ENCODE assay signal across 7 cellular contexts in the genomic region with DNA sequence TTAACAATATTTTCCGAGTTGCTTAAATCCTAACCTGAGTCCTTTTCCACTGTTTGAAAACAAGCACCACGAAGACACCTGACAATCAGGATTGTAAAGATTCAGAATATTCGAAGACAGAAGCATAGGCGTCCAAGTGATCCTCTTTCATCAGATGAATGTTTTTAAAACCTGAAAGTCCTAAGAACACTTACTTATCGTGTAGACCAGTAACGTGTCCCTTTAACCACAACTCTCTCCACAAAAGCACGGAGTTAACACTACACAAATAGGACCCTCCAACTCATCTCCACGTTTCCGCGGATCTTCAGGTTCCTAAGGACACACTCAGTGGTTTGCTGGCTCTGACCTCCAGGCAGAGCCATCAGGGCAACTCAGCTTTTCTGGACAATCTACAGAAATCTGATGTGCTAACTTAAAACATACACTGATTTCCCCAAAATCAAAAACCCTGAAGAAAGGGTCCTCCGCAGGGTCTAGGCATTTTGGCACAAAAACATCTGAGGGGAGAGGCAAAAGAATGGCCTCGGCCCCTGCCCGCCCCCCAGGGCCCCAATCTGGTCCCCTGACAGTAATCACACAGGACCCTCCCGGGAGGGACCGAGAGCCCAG. TPM values are rescaled to one million over a fixed set of nuclear protein-coding genes. Genes with fewer than 3 reads are reported as not detected.
A peak's percentile ranks its signal among the peaks of the same experiment; 100 is the strongest.
DNase-seq lines count a peak whose midpoint lies in the region; ATAC-seq and TF ChIP-seq lines count a peak whose summit lies in the region.

No MANE protein-coding gene starts in this region.

- H3K4me1 ChIP-seq in lower lobe of right lung = peaks cover 63% of the 10 kb centered on the region
- no peaks in the 10 kb centered on the region for H3K4me1 ChIP-seq in urinary bladder (ENCODE audit: insufficient read depth)

- no peaks in the 10 kb centered on the region for H3K9me3 Mint-ChIP-seq in MCF 10A (ENCODE audit: unreplicated experiment)

- H3K27ac ChIP-seq in lower lobe of right lung (peak overlapping the region; percentile 95), urinary bladder (ENCODE audit: low read depth) (peak overlapping the region; percentile 94)

- POLR2A ChIA-PET in MCF 10A (lab: Yijun Ruan, JAX) = interaction anchor here (0.6 to 3.1 kb wide), 19 partner anchors 8 to 1060 kb away, joined by 3 to 12 read pairs (median 4); a partner anchor contains a TSS

- peak; percentile 17 for DNase-seq in GM13977 (ENCODE audit: low spot score)
- DNase-seq in NCI-H1092 (lab: John Stamatoyannopoulos, UW) = peak; percentile 5
- peak; percentile 36 for DNase-seq in MCF 10A (ENCODE audit: unreplicated experiment)
- no peak for DNase-seq in lower lobe of right lung
- no peak for DNase-seq in middle frontal gyrus (ENCODE audit: extremely low spot score, low spot score)
- DNase-seq in activated gamma-delta T cell (lab: John Stamatoyannopoulos, UW) = no peak

- peaks cover 34% of the 10 kb centered on the region for H3K4me1 Mint-ChIP-seq in MCF 10A (ENCODE audit: insufficient read depth, unreplicated experiment)

- H3K4me3 ChIP-seq in lower lobe of right lung (peak overlapping the region; percentile 78), urinary bladder (ENCODE audit: low read depth, low read length) (peak overlapping the region; percentile 74)

- no peak for ATAC-seq in lower lobe of right lung

- H3K27me3 ChIP-seq in lower lobe of right lung (ENCODE audit: low read depth) = no peaks in the 10 kb centered on the region

- H3K4me3 Mint-ChIP-seq in MCF 10A (ENCODE audit: unreplicated experiment) = peak overlapping the region; percentile 91

- in situ Hi-C loops in GM13977 (cut with MboI; ENCODE audit: low pct_unique_long_range_greater_than_20kb, low sequenced_read_pairs, unreplicated experiment) = no loop called here

- H3K36me3 ChIP-seq in lower lobe of right lung (no peaks in the 10 kb centered on the region), urinary bladder (ENCODE audit: insufficient read depth) (no peaks in the 10 kb centered on the region)

- H3K27ac Mint-ChIP-seq in MCF 10A (ENCODE audit: low read depth, unreplicated experiment) = peak overlapping the region; percentile 98

- intact Hi-C loops in MCF 10A (cut with micrococcal nuclease) (loop anchor here (5.0 kb wide), 2 partner anchors 166 to 211 kb away; no protein-coding TSS in a partner anchor), lower lobe of right lung (cut with DNase I) (no loop called here)

- no peaks in the 10 kb centered on the region for H3K9me3 ChIP-seq in lower lobe of right lung

- BruUV-seq in MCF 10A (replicated peaks; lab: Mats Ljungman, UMichigan) = no TSS peak

- H3K36me3 Mint-ChIP-seq in MCF 10A (ENCODE audit: insufficient read depth, unreplicated experiment) = peaks cover 22% of the 10 kb centered on the region

- WGBS in urinary bladder = 11% methylated on average over 15 of the region's 15 CpGs

- CTCF ChIA-PET in MCF 10A (lab: Yijun Ruan, JAX) = interaction anchor here (1.1 kb wide), 1 partner anchor 276 kb away, joined by 3 read pairs; no protein-coding TSS in a partner anchor

- no peak for TF ChIP-seq CTCF in GM13977 (IDR thresholded peaks at IDR 0.05; ENCODE audit: extremely low read depth, insufficient read depth, missing control alignments)
- no peak for TF ChIP-seq CTCF in MCF 10A (IDR thresholded peaks at IDR 0.05; ENCODE audit: unreplicated experiment)
- TF ChIP-seq CTCF in lower lobe of right lung (IDR thresholded peaks at IDR 0.05) = no peak

- H3K27me3 Mint-ChIP-seq in MCF 10A (ENCODE audit: insufficient read depth, unreplicated experiment) = no peaks in the 10 kb centered on the region

RNA-seq across cellular contexts. Expression of a gene that starts 1.1 kb away (rescaled TPM):
- total RNA-seq in MCF 10A (2022) = 35.6 and 48.6 TPM in 2 replicates
- 66.4 TPM for total RNA-seq in lower lobe of right lung
- 146 TPM for total RNA-seq in urinary bladder
- 15.4 TPM for polyA plus RNA-seq in urinary bladder

Comparison
In these comparisons a context has a peak if more than half of its experiments do, and no peak if none do; other contexts are left out.
1. DNase-seq: peak in GM13977 (single experiment), NCI-H1092 (single experiment) and MCF 10A (single experiment); none in lower lobe of right lung (single experiment), middle frontal gyrus (single experiment) and activated gamma-delta T cell (single experiment).